29 cellular contexts compared by ENCODE assay signal in genomic region chr22:19494001-19494560, GRCh38. TPM values are rescaled to one million over a fixed set of nuclear protein-coding genes. Genes with fewer than 3 reads are reported as not detected.
"Had no signal": no experiment of that assay in that cellular context is flagged by ENCODE, and none has a peak within 500 bp of the region (broad histone marks: within the 10 kb centered on the region; RNA-seq: fewer than 3 reads in every experiment).

No MANE protein-coding gene starts in this region.

- H3K36me3 ChIP-seq: colonic mucosa, esophagus muscularis mucosa, gastrocnemius medialis, gastroesophageal sphincter had no signal

- ATAC-seq: effector memory CD8-positive, alpha-beta T cell; esophagus mucosa; foreskin keratinocyte; gastrocnemius medialis; gastroesophageal sphincter; heart left ventricle; heart right ventricle had no signal

- DNase-seq: colonic mucosa; cortex of kidney; dermis blood vessel endothelial cell; dorsolateral prefrontal cortex; effector CD4-positive, alpha-beta T cell; effector CD8-positive, alpha-beta T cell; effector memory CD4-positive, alpha-beta T cell; effector memory CD8-positive, alpha-beta T cell; endodermal cell; erythroblast; esophagus squamous epithelium; foreskin fibroblast; foreskin keratinocyte; foreskin melanocyte; gastrocnemius medialis; glutamatergic neuron; heart left ventricle; heart right ventricle had no signal

- H3K9me3 ChIP-seq: colonic mucosa, esophagus muscularis mucosa, esophagus squamous epithelium, gastrocnemius medialis, gastroesophageal sphincter, heart left ventricle, heart right ventricle had no signal

- H3K27ac ChIP-seq: colonic mucosa, coronary artery, dorsolateral prefrontal cortex, epithelial cell of prostate, esophagus muscularis mucosa, esophagus squamous epithelium, foreskin keratinocyte, gastrocnemius medialis, gastroesophageal sphincter, heart left ventricle, heart right ventricle, hepatocyte had no signal

- H3K4me2 ChIP-seq: hepatocyte had no signal

- FAIRE-seq: endometrium, endothelial cell of umbilical vein, frontal cortex had no signal

- H3K4me3 ChIP-seq: colonic mucosa, coronary artery, dorsolateral prefrontal cortex, esophagus muscularis mucosa, esophagus squamous epithelium, gastrocnemius medialis, gastroesophageal sphincter, heart left ventricle, heart right ventricle, hepatocyte had no signal

- H3K4me1 ChIP-seq: colonic mucosa, esophagus squamous epithelium, foreskin keratinocyte, gastrocnemius medialis had no signal

- H3K79me2 ChIP-seq: hepatocyte had no signal

- H3K27me3 ChIP-seq: colonic mucosa, esophagus squamous epithelium, foreskin keratinocyte, gastrocnemius medialis, heart left ventricle, heart right ventricle, hepatocyte had no signal

- H2AFZ ChIP-seq: hepatocyte had no signal

RNA-seq across cellular contexts. Expression of gene CLDN5, which starts 30.1 kb away (rescaled TPM):
- total RNA-seq: fibroblast of villous mesenchyme, foreskin keratinocyte had no signal
- polyA plus RNA-seq: fibroblast of lung, foreskin keratinocyte had no signal
